Comparison of ENCODE assay signal across 1 cellular context in genomic region chr16:14315683-14316320, GRCh38.
TF ChIP-seq lines count a peak whose summit lies in the region.

No MANE protein-coding gene starts in this region.

TF ChIP-seq in HepG2, 621 proteins besides CTCF, POLR2A, EP300 and RAD21 (continued from another document and continues in another):
- TF ChIP-seq MAX (IDR thresholded peaks at IDR 0.05), result no peak
- TF ChIP-seq ATM (IDR thresholded peaks at IDR 0.05; ENCODE audit: borderline replicate concordance), result peak; percentile 55; the same call in 1 of the 2 replicates
- no peak for TF ChIP-seq CBX5 (CRISPR knock-in tag; IDR thresholded peaks at IDR 0.05; ENCODE audit: borderline replicate concordance)
- no peak for TF ChIP-seq E2F2 (CRISPR knock-in tag; IDR thresholded peaks at IDR 0.05; ENCODE audit: borderline replicate concordance)
- no peak for TF ChIP-seq ZNF513 (CRISPR knock-in tag; conservative IDR thresholded peaks at IDR 0.05)
- TF ChIP-seq DNMT1 (CRISPR knock-in tag; IDR thresholded peaks at IDR 0.05), result no peak
- 0 out of 2 replicates have a peak, but pooled peaks have one; percentile 33 for TF ChIP-seq ARID5B (CRISPR knock-in tag; IDR thresholded peaks at IDR 0.05)
- TF ChIP-seq NPAS2 (CRISPR knock-in tag; IDR thresholded peaks at IDR 0.05; ENCODE audit: borderline replicate concordance), result no peak
- no peak for TF ChIP-seq ZBTB7A (CRISPR knock-in tag; IDR thresholded peaks at IDR 0.05)
- no peak for TF ChIP-seq ZNF776 (CRISPR knock-in tag; IDR thresholded peaks at IDR 0.05)
- TF ChIP-seq FOXM1 (CRISPR knock-in tag; IDR thresholded peaks at IDR 0.05), result no peak
- no peak for TF ChIP-seq PTBP1 (IDR thresholded peaks at IDR 0.05; ENCODE audit: low read depth, low read length, poor library complexity, severe bottlenecking)
- no peak for TF ChIP-seq AHR (CRISPR knock-in tag; IDR thresholded peaks at IDR 0.05)
- no peak for TF ChIP-seq RFX3 (CRISPR knock-in tag; IDR thresholded peaks at IDR 0.05)
- peak; percentile 17; the same call in 1 of the 2 replicates for TF ChIP-seq ATF3 (CRISPR knock-in tag; IDR thresholded peaks at IDR 0.05)
- no peak for TF ChIP-seq SIX1 (CRISPR knock-in tag; IDR thresholded peaks at IDR 0.05; ENCODE audit: borderline replicate concordance)
- no peak for TF ChIP-seq SALL2 (CRISPR knock-in tag; IDR thresholded peaks at IDR 0.05)
- no peak for TF ChIP-seq THRA (CRISPR knock-in tag; IDR thresholded peaks at IDR 0.05; ENCODE audit: borderline replicate concordance)
- no peak for TF ChIP-seq MIER3 (CRISPR knock-in tag; IDR thresholded peaks at IDR 0.05; ENCODE audit: borderline replicate concordance)
- no peak for TF ChIP-seq TRAFD1 (CRISPR knock-in tag; IDR thresholded peaks at IDR 0.05; ENCODE audit: borderline replicate concordance)
- TF ChIP-seq PHF20 (CRISPR knock-in tag; IDR thresholded peaks at IDR 0.05), result no peak
- TF ChIP-seq ZMAT3 (CRISPR knock-in tag; conservative IDR thresholded peaks at IDR 0.05), result no peak
- 0 out of 2 replicates have a peak, but pooled peaks have one; percentile 63 for TF ChIP-seq ZMYM3 (CRISPR knock-in tag; IDR thresholded peaks at IDR 0.05)
- TF ChIP-seq MED1 (CRISPR knock-in tag; IDR thresholded peaks at IDR 0.05), result 0 out of 2 replicates have a peak, but pooled peaks have one; percentile 36
- no peak for TF ChIP-seq ZNF552 (CRISPR knock-in tag; IDR thresholded peaks at IDR 0.05; ENCODE audit: borderline replicate concordance)
- TF ChIP-seq GLMP (CRISPR knock-in tag; IDR thresholded peaks at IDR 0.05; ENCODE audit: borderline replicate concordance), result no peak
- TF ChIP-seq ZNF20 (CRISPR knock-in tag; IDR thresholded peaks at IDR 0.05), result no peak
- no peak for TF ChIP-seq TIGD3 (CRISPR knock-in tag; IDR thresholded peaks at IDR 0.05; ENCODE audit: borderline replicate concordance)
- no peak for TF ChIP-seq FOXO4 (CRISPR knock-in tag; conservative IDR thresholded peaks at IDR 0.05)
- TF ChIP-seq ZNF101 (CRISPR knock-in tag; IDR thresholded peaks at IDR 0.05; ENCODE audit: borderline replicate concordance, low read depth), result no peak
- no peak for TF ChIP-seq HNRNPUL1 (IDR thresholded peaks at IDR 0.05; ENCODE audit: low read depth, low read length)
- TF ChIP-seq ZFP90 (CRISPR knock-in tag; IDR thresholded peaks at IDR 0.05; ENCODE audit: borderline replicate concordance), result no peak
- TF ChIP-seq HMG20B (CRISPR knock-in tag; conservative IDR thresholded peaks at IDR 0.05), result no peak
- TF ChIP-seq ZBTB38 (CRISPR knock-in tag; IDR thresholded peaks at IDR 0.05), result peak; percentile 68
- TF ChIP-seq FOXJ3 (CRISPR knock-in tag; IDR thresholded peaks at IDR 0.05; ENCODE audit: borderline replicate concordance), result no peak
- TF ChIP-seq ZNF136 (CRISPR knock-in tag; IDR thresholded peaks at IDR 0.05; ENCODE audit: low read depth), result no peak
- TF ChIP-seq CENPT (CRISPR knock-in tag; IDR thresholded peaks at IDR 0.05; ENCODE audit: low read depth), result no peak
- peak; percentile 23; the same call in 1 of the 2 replicates for TF ChIP-seq ZNF768 (CRISPR knock-in tag; IDR thresholded peaks at IDR 0.05)
- TF ChIP-seq CBX1 (IDR thresholded peaks at IDR 0.05; ENCODE audit: low read depth), result no peak
- no peak for TF ChIP-seq NR2C2 (CRISPR knock-in tag; IDR thresholded peaks at IDR 0.05; ENCODE audit: borderline replicate concordance)
- TF ChIP-seq ESRRA (CRISPR knock-in tag; IDR thresholded peaks at IDR 0.05; ENCODE audit: low read depth), result no peak
- no peak for TF ChIP-seq ISX (CRISPR knock-in tag; conservative IDR thresholded peaks at IDR 0.05)
- no peak for TF ChIP-seq ZNF296 (CRISPR knock-in tag; conservative IDR thresholded peaks at IDR 0.05)
- TF ChIP-seq CEBPB (IDR thresholded peaks at IDR 0.05; ENCODE audit: borderline replicate concordance, low read depth, low read length), result peak; percentile 55; the same call in 1 of the 2 replicates
- TF ChIP-seq NR2F1 (CRISPR knock-in tag; IDR thresholded peaks at IDR 0.05), result no peak
- no peak for TF ChIP-seq NCOA5 (CRISPR knock-in tag; IDR thresholded peaks at IDR 0.05)
- no peak for TF ChIP-seq PPARG (CRISPR knock-in tag; conservative IDR thresholded peaks at IDR 0.05)
- TF ChIP-seq ZNF430 (CRISPR knock-in tag; IDR thresholded peaks at IDR 0.05), result no peak
- TF ChIP-seq HNRNPK (IDR thresholded peaks at IDR 0.05; ENCODE audit: low read depth, low read length, poor library complexity, severe bottlenecking), result no peak
- no peak for TF ChIP-seq FOXK1 (CRISPR knock-in tag; IDR thresholded peaks at IDR 0.05; ENCODE audit: borderline replicate concordance, low read depth)
- no peak for TF ChIP-seq ZNF143 (CRISPR knock-in tag; IDR thresholded peaks at IDR 0.05)
- no peak for TF ChIP-seq WIZ (CRISPR knock-in tag; IDR thresholded peaks at IDR 0.05)
- TF ChIP-seq HNRNPLL (IDR thresholded peaks at IDR 0.05; ENCODE audit: low read depth, low read length, poor library complexity, severe bottlenecking), result no peak
- TF ChIP-seq HBP1 (CRISPR knock-in tag; IDR thresholded peaks at IDR 0.05; ENCODE audit: low read depth), result no peak
- no peak for TF ChIP-seq PRPF4 (IDR thresholded peaks at IDR 0.05; ENCODE audit: low read depth, low read length, poor library complexity, severe bottlenecking)
